21 cellular contexts compared by ENCODE assay signal in genomic region chr20:6686171-6686570, GRCh38.
DNase-seq lines count a peak whose midpoint lies in the region; ATAC-seq and TF ChIP-seq lines count a peak whose summit lies in the region.
"Had no signal": no experiment of that assay in that cellular context is flagged by ENCODE, and none has a peak within 500 bp of the region (broad histone marks: within the 10 kb centered on the region; RNA-seq: fewer than 3 reads in every experiment).

No MANE protein-coding gene starts in this region.

- no peaks in the 10 kb centered on the region for H3K9me3 ChIP-seq in esophagus muscularis mucosa
- H3K9me3 ChIP-seq: left ventricle myocardium inferior had no signal

- ATAC-seq in GM19372 (IDR thresholded peaks at IDR 0.05; ENCODE audit: low read depth, unreplicated experiment) (peak; percentile 70), HG03097 (IDR thresholded peaks at IDR 0.05; ENCODE audit: low FRiP score, unreplicated experiment) (peak; percentile 87), HG03196 (IDR thresholded peaks at IDR 0.05; ENCODE audit: unreplicated experiment) (no peak), omental fat pad (ENCODE audit: low FRiP score) (no peak)
- ATAC-seq: T-helper 17 cell had no signal

- H3K27me3 ChIP-seq in esophagus muscularis mucosa = no peaks in the 10 kb centered on the region

- DNase-seq in NOMO-1 (lab: John Stamatoyannopoulos, UW; ENCODE audit: unreplicated experiment in 2 of 2) = peak; percentile 28 to 76
- DNase-seq in esophagus muscularis mucosa (ENCODE audit: extremely low spot score) = peak; percentile 64
- DNase-seq in activated gamma-delta T cell treated with Interleukin-2 at 50 U/mL for 16 hours = no peak
- DNase-seq in stimulated activated CD4-positive, alpha-beta T cell treated with anti-CD3 and anti-CD28 coated beads, Interleukin-4, amount 100 ng/mL, for 24 hours = no peak
- no peak for DNase-seq in omental fat pad (ENCODE audit: low spot score)
- DNase-seq: activated B cell treated with CpG ODN at 0.5 μM for 24 hours; activated CD4-positive, alpha-beta memory T cell treated with anti-CD3 and anti-CD28 coated beads, Interleukin-2, amount 10 ng/mL, durations not matched to agents 7 days and 5 days; activated T-cell treated with anti-CD3 and anti-CD28 coated beads, Interleukin-2, amount 50 U/mL, for 48 hours; effector memory CD4-positive, alpha-beta T cell; GOT3; left ventricle myocardium inferior; NCI-H1092 treated with DMSO at 0.1 percent for 48 hours; NCI-H2107; NCI-H524; SHP77 treated with DMSO at 0.1 percent for 48 hours; stimulated activated CD4-positive, alpha-beta T cell treated with anti-CD3 and anti-CD28 coated beads, Interleukin-2, amount 100 ng/mL, for 48 hours; T-helper 17 cell had no signal

- no peaks in the 10 kb centered on the region for H3K36me3 ChIP-seq in esophagus muscularis mucosa
- H3K36me3 ChIP-seq: left ventricle myocardium inferior had no signal

- no peak for TF ChIP-seq CTCF in esophagus muscularis mucosa (IDR thresholded peaks at IDR 0.05)
- TF ChIP-seq CTCF in omental fat pad (IDR thresholded peaks at IDR 0.05) = no peak

- H3K27ac ChIP-seq in esophagus muscularis mucosa (replicated peaks in 1 of 4) = no peak overlapping the region
- H3K27ac ChIP-seq: left ventricle myocardium inferior, skin epidermis had no signal

- H3K4me1 ChIP-seq in esophagus muscularis mucosa = no peaks in the 10 kb centered on the region
- H3K4me1 ChIP-seq: left ventricle myocardium inferior had no signal

- 51% methylated on average over 2 of the region's 2 CpGs for WGBS in esophagus muscularis mucosa

- intact Hi-C loops in esophagus muscularis mucosa (cut with DNase I) = no loop called here

- no peak for TF ChIP-seq POLR2A in esophagus muscularis mucosa (IDR thresholded peaks at IDR 0.05; ENCODE audit: low read depth)

- no peak for TF ChIP-seq EP300 in esophagus muscularis mucosa (IDR thresholded peaks at IDR 0.05)

- no peak overlapping the region for H3K4me3 ChIP-seq in esophagus muscularis mucosa
- H3K4me3 ChIP-seq: left ventricle myocardium inferior, skin epidermis had no signal

Comparison
In these comparisons a context has a peak if more than half of its experiments do, and no peak if none do; other contexts are left out.
1. ATAC-seq: peak in GM19372 (single experiment) and HG03097 (single experiment); none in HG03196 (single experiment) and omental fat pad (single experiment).
2. DNase-seq: peak in NOMO-1 (2 of 2) and esophagus muscularis mucosa (single experiment); none in activated gamma-delta T cell treated with Interleukin-2 at 50 U/mL for 16 hours (single experiment), stimulated activated CD4-positive, alpha-beta T cell treated with anti-CD3 and anti-CD28 coated beads, Interleukin-4, amount 100 ng/mL, for 24 hours (single experiment) and omental fat pad (single experiment).